16 cellular contexts compared by ENCODE assay signal in the genomic region with DNA sequence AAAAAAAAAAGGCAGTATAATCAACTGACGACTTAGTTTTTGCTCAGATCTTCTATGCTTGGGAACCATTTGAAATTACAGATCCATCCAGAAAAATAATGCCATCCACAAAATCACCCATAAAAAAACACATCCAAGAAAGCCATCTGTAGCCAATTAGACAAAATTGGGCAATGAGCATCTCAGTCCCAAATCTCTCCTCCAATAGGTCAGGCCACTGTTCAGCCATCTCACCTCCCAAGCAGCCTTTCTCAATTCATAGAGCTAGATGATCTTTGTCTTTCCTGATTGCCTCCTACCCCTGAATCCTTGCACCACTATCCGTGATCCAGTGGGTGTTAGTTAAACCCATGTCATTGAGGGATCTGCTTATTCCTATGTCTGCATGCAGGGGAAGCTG.
A peak's percentile ranks its signal among the peaks of the same experiment; 100 is the strongest.
DNase-seq lines count a peak whose midpoint lies in the region; TF ChIP-seq lines count a peak whose summit lies in the region.
"Had no signal": no experiment of that assay in that cellular context is flagged by ENCODE, and none has a peak within 500 bp of the region (broad histone marks: within the 10 kb centered on the region; RNA-seq: fewer than 3 reads in every experiment).

No MANE protein-coding gene starts in this region.

- H3K27me3 ChIP-seq in smooth muscle cell (ENCODE audit: low read depth), result no peaks in the 10 kb centered on the region
- H3K27me3 ChIP-seq in SJCRH30, result no peaks in the 10 kb centered on the region

- peaks cover 8% of the 10 kb centered on the region for H4K20me1 ChIP-seq in smooth muscle cell (ENCODE audit: low read depth)

- H3K9ac ChIP-seq in smooth muscle cell (ENCODE audit: low read depth), result no peak overlapping the region

- H3K4me2 ChIP-seq in smooth muscle cell, result peak overlapping the region; percentile 33

- peaks cover 33% of the 10 kb centered on the region for H3F3A ChIP-seq in smooth muscle cell (ENCODE audit: low read depth)

- DNase-seq in NCI-H82 (lab: John Stamatoyannopoulos, UW), result peak; percentile 19
- DNase-seq in NCI-H82 treated with DMSO at 0.1 percent for 48 hours (lab: John Stamatoyannopoulos, UW; ENCODE audit: unreplicated experiment), result no peak
- peak; percentile 33 for DNase-seq in amniotic epithelial cell (ENCODE audit: low read depth)
- peak; percentile 26 for DNase-seq in fibroblast of the aortic adventitia (ENCODE audit: low read depth)
- DNase-seq in smooth muscle cell (lab: John Stamatoyannopoulos, UW; ENCODE audit: unreplicated experiment), result no peak
- DNase-seq in SJCRH30, result no peak
- no peak for DNase-seq in germinal center (ENCODE audit: low spot score)
- DNase-seq in dermis blood vessel endothelial cell, result no peak
- DNase-seq: CD4-positive, alpha-beta T cell; NCI-H187; NCI-H2107; NCI-H510A; NCI-H748 treated with DMSO at 0.1 percent for 48 hours; PC-3 had no signal

- H3K4me1 ChIP-seq in smooth muscle cell (ENCODE audit: low read depth) (peaks cover 16% of the 10 kb centered on the region), SJCRH30 (peaks cover 24% of the 10 kb centered on the region)

- H3K9me3 ChIP-seq in smooth muscle cell (replicated peaks; ENCODE audit: low read depth) (no peaks in the 10 kb centered on the region), SJCRH30 (replicated peaks) (no peaks in the 10 kb centered on the region)

- 57% methylated on average over 2 of the region's 2 CpGs for WGBS in smooth muscle cell (ENCODE audit: low lambda C conversion rate)

- no peak overlapping the region for H3K4me3 ChIP-seq in fibroblast of the aortic adventitia (ENCODE audit: low read depth, low read length)
- H3K4me3 ChIP-seq in smooth muscle cell, result no peak overlapping the region
- H3K4me3 ChIP-seq in SJCRH30, result no peak overlapping the region

- H3K36me3 ChIP-seq in smooth muscle cell (ENCODE audit: low read depth) (no peaks in the 10 kb centered on the region), SJCRH30 (no peaks in the 10 kb centered on the region; the same call in 1 of the 2 replicates)

- peaks cover 58% of the 10 kb centered on the region for H3K79me2 ChIP-seq in smooth muscle cell (ENCODE audit: low read depth)

- H3K27ac ChIP-seq in smooth muscle cell (ENCODE audit: low read depth), result peak overlapping the region; percentile 69
- H3K27ac ChIP-seq in SJCRH30, result no peak overlapping the region
- H3K27ac ChIP-seq: 22Rv1, RWPE1 had no signal

- no peak overlapping the region for H2AFZ ChIP-seq in smooth muscle cell (ENCODE audit: low read depth)

- TF ChIP-seq CTCF in fibroblast of the aortic adventitia (IDR thresholded peaks at IDR 0.05; ENCODE audit: insufficient read depth, low read length) (no peak), smooth muscle cell (IDR thresholded peaks at IDR 0.05; ENCODE audit: borderline replicate concordance, insufficient read depth, poor library complexity, severe bottlenecking) (no peak)

Comparison
In these comparisons a context has a peak if more than half of its experiments do, and no peak if none do; other contexts are left out.
1. DNase-seq: peak in NCI-H82 (single experiment), amniotic epithelial cell (single experiment) and fibroblast of the aortic adventitia (single experiment); none in NCI-H82 treated with DMSO at 0.1 percent for 48 hours (single experiment), smooth muscle cell (single experiment), SJCRH30 (0 of 2), germinal center (single experiment) and dermis blood vessel endothelial cell (single experiment).